In the genomic region with DNA sequence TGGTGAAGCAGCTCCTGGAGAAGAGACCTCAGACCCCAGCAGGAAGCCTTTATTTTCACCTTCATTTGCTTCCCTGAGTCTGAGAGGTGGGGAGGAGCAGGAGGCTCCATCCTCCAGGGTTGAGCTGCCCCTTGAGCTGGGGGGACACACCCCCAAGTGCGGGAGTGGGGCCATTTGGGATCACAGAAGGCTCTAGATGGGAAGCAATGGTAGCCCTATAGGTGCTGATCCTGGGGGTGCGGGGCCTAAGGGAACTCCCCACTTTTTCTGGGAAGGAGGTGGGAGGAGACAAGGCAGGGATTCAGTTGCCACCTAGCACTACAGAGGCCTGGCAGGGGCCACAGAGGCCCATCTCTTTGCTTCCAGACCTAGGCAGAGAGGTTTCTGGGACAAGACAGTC, we compare ENCODE assay signal across 23 cellular contexts.
DNase-seq lines count a peak whose midpoint lies in the region; FAIRE-seq and TF ChIP-seq lines count a peak whose summit lies in the region.
"Had no signal": no experiment of that assay in that cellular context is flagged by ENCODE, and none has a peak within 500 bp of the region (broad histone marks: within the 10 kb centered on the region; RNA-seq: fewer than 3 reads in every experiment).

No MANE protein-coding gene starts in this region.

- H3K9me3 Mint-ChIP-seq in neural crest cell = no peaks in the 10 kb centered on the region
- no peaks in the 10 kb centered on the region for H3K9me3 Mint-ChIP-seq in activated CD4-positive, alpha-beta memory T cell treated with anti-CD3 and anti-CD28 coated beads for 36 hours
- H3K9me3 Mint-ChIP-seq: CD8-positive, alpha-beta T cell had no signal

- no peaks in the 10 kb centered on the region for H3K36me3 Mint-ChIP-seq in neural crest cell (ENCODE audit: low read depth)
- H3K36me3 Mint-ChIP-seq in activated CD4-positive, alpha-beta memory T cell treated with anti-CD3 and anti-CD28 coated beads for 36 hours = no peaks in the 10 kb centered on the region
- H3K36me3 Mint-ChIP-seq: CD8-positive, alpha-beta T cell had no signal

- no peak overlapping the region for H2BK120ac ChIP-seq in H1 (replicated peaks; ENCODE audit: low read depth, low read length)

- no peak overlapping the region for H3K14ac ChIP-seq in H1 (ENCODE audit: insufficient read length)

- H3K4me2 ChIP-seq in BLaER1 treated with 17β-estradiol and CSF1 and Interleukin-3, amounts not matched to agents 10 nM and 100 nM = peak overlapping the region; percentile 46 to 99 (median 89)
- no peak overlapping the region for H3K4me2 ChIP-seq in H1 (ENCODE audit: insufficient read depth in 1 of 2, low read depth in 2 of 2, low read length in 2 of 2)
- H3K4me2 ChIP-seq: A549, SK-N-SH had no signal

- no peak overlapping the region for H2BK15ac ChIP-seq in H1 (ENCODE audit: low read length)

- no peak overlapping the region for H3K23ac ChIP-seq in H1 (ENCODE audit: insufficient read length)

- H3K27me3 ChIP-seq in BLaER1 treated with 17β-estradiol and CSF1 and Interleukin-3, amounts not matched to agents 10 nM and 100 nM = no peaks in the 10 kb centered on the region
- no peaks in the 10 kb centered on the region for H3K27me3 ChIP-seq in H1 (replicated peaks in 1 of 4; ENCODE audit: control insufficient read depth in 3 of 4, extremely low read depth in 1 of 4, insufficient read depth in 3 of 4, low read length in 3 of 4)
- H3K27me3 ChIP-seq: MG63 had no signal

- no peak overlapping the region for H4K91ac ChIP-seq in H1 (replicated peaks; ENCODE audit: insufficient read length, low read length)

- peaks cover 0 to 11% (median 0%) of the 10 kb centered on the region in 11 experiments; a peak in 4 of 22 replicates for H3K9me3 ChIP-seq in BLaER1 treated with 17β-estradiol and CSF1 and Interleukin-3, amounts not matched to agents 10 nM and 100 nM (replicated peaks in 1 of 11)
- H3K9me3 ChIP-seq in H1 (ENCODE audit: insufficient read depth in 2 of 2, low read depth in 1 of 2, low read length in 1 of 2) = no peaks in the 10 kb centered on the region
- H3K9me3 ChIP-seq: A549, Caco-2, MG63, SK-N-SH had no signal

- intact Hi-C loops in activated CD4-positive, alpha-beta memory T cell treated with anti-CD3 and anti-CD28 coated beads for 36 hours (cut with micrococcal nuclease) = no loop called here

- peak overlapping the region; percentile 29 for H3K27ac Mint-ChIP-seq in neural crest cell (ENCODE audit: unreplicated experiment)
- H3K27ac Mint-ChIP-seq in activated CD4-positive, alpha-beta memory T cell treated with anti-CD3 and anti-CD28 coated beads for 36 hours = no peak overlapping the region
- H3K27ac Mint-ChIP-seq: CD8-positive, alpha-beta T cell had no signal

- no peak overlapping the region for H3K56ac ChIP-seq in H1 (replicated peaks; ENCODE audit: insufficient read length, low read depth, low read length)

- H3K4me1 ChIP-seq in BLaER1 treated with 17β-estradiol and CSF1 and Interleukin-3, amounts not matched to agents 10 nM and 100 nM = peaks cover 41 to 65% (median 60%) of the 10 kb centered on the region in 10 experiments
- H3K4me1 ChIP-seq in H1 (replicated peaks in 1 of 4; ENCODE audit: control insufficient read depth in 3 of 4, insufficient read depth in 4 of 4, low read length in 3 of 4) = peaks cover 0 to 9% (median 4%) of the 10 kb centered on the region in 4 experiments; a peak in 5 of 7 replicates
- H3K4me1 ChIP-seq: A549, Caco-2 had no signal

- CTCF ChIA-PET in H1 (lab: Charles Lee; ENCODE audit: partially characterized antibody) = interaction anchor here (0.9 to 5.6 kb wide), 4 partner anchors 18 to 134 kb away, joined by 3 to 26 read pairs (median 6); no protein-coding TSS in a partner anchor
- CTCF ChIA-PET in activated CD4-positive, alpha-beta memory T cell treated with anti-CD3 and anti-CD28 coated beads for 36 hours (lab: Charles Lee) = no interaction called here

- no peaks in the 10 kb centered on the region for H3K27me3 Mint-ChIP-seq in neural crest cell (ENCODE audit: low read depth)
- peaks cover 30% of the 10 kb centered on the region for H3K27me3 Mint-ChIP-seq in activated CD4-positive, alpha-beta memory T cell treated with anti-CD3 and anti-CD28 coated beads for 36 hours

- H3K9ac ChIP-seq in BLaER1 treated with 17β-estradiol and CSF1 and Interleukin-3, amounts not matched to agents 10 nM and 100 nM = peak overlapping the region in 5 of 11 experiments; percentile 12 to 68 (median 52); a peak in 7 of 22 replicates
- no peak overlapping the region for H3K9ac ChIP-seq in H1 (replicated peaks in 1 of 4; ENCODE audit: extremely low read depth in 1 of 4, low read depth in 3 of 4, low read length in 3 of 4)
- H3K9ac ChIP-seq: SK-N-SH had no signal

- H4K5ac ChIP-seq in H1 (ENCODE audit: insufficient read length, low read depth, low read length) = no peak overlapping the region

- no peak overlapping the region for H4K8ac ChIP-seq in H1 (ENCODE audit: extremely low read depth, insufficient read depth, low read length)

- no peak for TF ChIP-seq EP300 in H1 (IDR thresholded peaks at IDR 0.05; ENCODE audit: borderline replicate concordance in 1 of 2, low read depth in 2 of 2, low read length in 2 of 2)

- no peak for TF ChIP-seq CTCF in H1 (IDR thresholded peaks at IDR 0.05; ENCODE audit: control extremely low read depth in 1 of 3, insufficient read depth in 1 of 3, low read depth in 1 of 3, low read length in 3 of 3)
- TF ChIP-seq CTCF in neural crest cell (conservative IDR thresholded peaks at IDR 0.05) = no peak

- no peaks in the 10 kb centered on the region for H3K79me2 ChIP-seq in H1 (ENCODE audit: control insufficient read depth in 1 of 2, insufficient read depth in 2 of 2, low read length in 2 of 2)

- H3K27ac ChIP-seq in BLaER1 treated with 17β-estradiol and CSF1 and Interleukin-3, amounts not matched to agents 10 nM and 100 nM = peak overlapping the region in 8 of 11 experiments; percentile 21 to 75 (median 53); a peak in 13 of 22 replicates
- H3K27ac ChIP-seq in H1 (ENCODE audit: low read depth, low read length) = no peak overlapping the region
- H3K27ac ChIP-seq: A549, C4-2B had no signal

- H3K4me1 Mint-ChIP-seq in neural crest cell = peaks cover 6% of the 10 kb centered on the region
- H3K4me1 Mint-ChIP-seq in activated CD4-positive, alpha-beta memory T cell treated with anti-CD3 and anti-CD28 coated beads for 36 hours (ENCODE audit: low read depth) = no peaks in the 10 kb centered on the region

- H2BK5ac ChIP-seq in H1 (ENCODE audit: low read depth, low read length) = peak overlapping the region; percentile 39; the same call in 1 of the 2 replicates

- POLR2A ChIA-PET in H1 (lab: Charles Lee; ENCODE audit: partially characterized antibody) = no interaction called here
- POLR2A ChIA-PET in activated CD4-positive, alpha-beta memory T cell treated with anti-CD3 and anti-CD28 coated beads for 36 hours (lab: Charles Lee) = no interaction called here

- H3K23me2 ChIP-seq in H1 (ENCODE audit: low read depth, low read length) = no peaks in the 10 kb centered on the region

- H3K79me1 ChIP-seq in H1 (ENCODE audit: low read depth, low read length) = no peaks in the 10 kb centered on the region

- H3K36me3 ChIP-seq in BLaER1 treated with 17β-estradiol and CSF1 and Interleukin-3, amounts not matched to agents 10 nM and 100 nM = no peaks in the 10 kb centered on the region
- no peaks in the 10 kb centered on the region for H3K36me3 ChIP-seq in H1 (ENCODE audit: control insufficient read depth in 2 of 4, insufficient read depth in 4 of 4, low read length in 3 of 4)
- H3K36me3 ChIP-seq: MG63 had no signal

- 81% methylated on average over 2 of the region's 2 CpGs; no CpG with 5 or more reads in 1 of the 2 experiments for WGBS in H1 (ENCODE audit: extremely low coverage in 1 of 2, insufficient coverage in 1 of 2, insufficient read length in 1 of 2, insufficient replicate concordance in 2 of 2, low coverage in 1 of 2, low lambda C conversion rate in 2 of 2, missing lambda C conversion rate in 1 of 2), 2 experiments

- no peak overlapping the region for H2AFZ ChIP-seq in H1 (ENCODE audit: low read length)

- no peak overlapping the region for H2BK12ac ChIP-seq in H1 (ENCODE audit: low read depth, low read length)

- no peak overlapping the region for H2BK20ac ChIP-seq in H1 (ENCODE audit: low read length)

- no peak overlapping the region for H3K4me3 Mint-ChIP-seq in neural crest cell
- no peak overlapping the region for H3K4me3 Mint-ChIP-seq in activated CD4-positive, alpha-beta memory T cell treated with anti-CD3 and anti-CD28 coated beads for 36 hours
- H3K4me3 Mint-ChIP-seq: CD8-positive, alpha-beta T cell had no signal

- H3K4ac ChIP-seq in H1 (replicated peaks; ENCODE audit: insufficient read length, low read depth, low read length) = no peak overlapping the region

- no peak for TF ChIP-seq RAD21 in H1 (IDR thresholded peaks at IDR 0.05 in 1 of 2, conservative IDR thresholded peaks at IDR 0.05 in 1 of 2; ENCODE audit: low read depth in 2 of 2, low read length in 2 of 2)

- no peak overlapping the region for H3K18ac ChIP-seq in H1 (ENCODE audit: extremely low read depth, low read length)

- no peak for DNase-seq in Jurkat, Clone E6-1 (ENCODE audit: low read depth, low spot score)
- DNase-seq in H1 (ENCODE audit: low read depth in 1 of 2, low spot score in 2 of 2) (no peak), neural crest cell (ENCODE audit: low read depth, low spot score) (no peak), globus pallidus (ENCODE audit: low spot score) (no peak), erythroblast (lab: John Stamatoyannopoulos, UW) (no peak)
- no peak for DNase-seq in activated CD4-positive, alpha-beta memory T cell treated with anti-CD3 and anti-CD28 coated beads for 36 hours
- DNase-seq: AML-193; Caco-2; CD8-positive, alpha-beta T cell; GOT3; HCEC 1CT; KG1; MG63; NCI-H2029; NCI-H526 treated with DMSO at 0.1 percent for 48 hours; OCI-M1; SK-N-SH had no signal

- no peak for FAIRE-seq in H1 (lab: Jason Lieb, UNC)
- FAIRE-seq: A549, G401.6, HTR-8/SVneo, RCC 7860 had no signal

- H4K20me1 ChIP-seq in BLaER1 treated with 17β-estradiol and CSF1 and Interleukin-3, amounts not matched to agents 10 nM and 100 nM = no peaks in the 10 kb centered on the region; a peak in 1 of 22 replicates
- no peaks in the 10 kb centered on the region for H4K20me1 ChIP-seq in H1 (replicated peaks in 1 of 2; ENCODE audit: control insufficient read depth in 1 of 2, insufficient read depth in 2 of 2, low read length in 2 of 2)

- H3K4me3 ChIP-seq in BLaER1 treated with 17β-estradiol and CSF1 and Interleukin-3, amounts not matched to agents 10 nM and 100 nM = peak overlapping the region in 2 of 10 experiments; percentile 19 to 42; a peak in 2 of 20 replicates
- H3K4me3 ChIP-seq in Jurkat, Clone E6-1 (ENCODE audit: low read length) = peak overlapping the region; percentile 9
- H3K4me3 ChIP-seq in H1 (ENCODE audit: extremely low read depth in 1 of 4, insufficient read depth in 2 of 4, low read depth in 3 of 4, low read length in 4 of 4) = no peak overlapping the region
- H3K4me3 ChIP-seq: A549, MG63 had no signal

- TF ChIP-seq POLR2A in H1 (IDR thresholded peaks at IDR 0.05; ENCODE audit: control extremely low read depth in 1 of 2, low read depth in 2 of 2, low read length in 2 of 2) (no peak), erythroblast (IDR thresholded peaks at IDR 0.05; ENCODE audit: low read length) (no peak)

- no peak overlapping the region for H2AK5ac ChIP-seq in H1 (ENCODE audit: low read depth, low read length)

TF ChIP-seq in H1, 55 proteins besides CTCF, POLR2A, EP300 and RAD21 (continues in another document):
- no peak for TF ChIP-seq CHD2 (IDR thresholded peaks at IDR 0.05; ENCODE audit: low read length)
- TF ChIP-seq TEAD4 (IDR thresholded peaks at IDR 0.05; ENCODE audit: low read depth, low read length) = no peak

Comparison
In these comparisons a context has a peak if more than half of its experiments do, and no peak if none do; other contexts are left out.
1. H3K4me2 ChIP-seq: peak in BLaER1 treated with 17β-estradiol and CSF1 and Interleukin-3, amounts not matched to agents 10 nM and 100 nM (11 of 11); none in H1 (0 of 2).